Comparison of ENCODE assay signal across 14 cellular contexts in the genomic region with DNA sequence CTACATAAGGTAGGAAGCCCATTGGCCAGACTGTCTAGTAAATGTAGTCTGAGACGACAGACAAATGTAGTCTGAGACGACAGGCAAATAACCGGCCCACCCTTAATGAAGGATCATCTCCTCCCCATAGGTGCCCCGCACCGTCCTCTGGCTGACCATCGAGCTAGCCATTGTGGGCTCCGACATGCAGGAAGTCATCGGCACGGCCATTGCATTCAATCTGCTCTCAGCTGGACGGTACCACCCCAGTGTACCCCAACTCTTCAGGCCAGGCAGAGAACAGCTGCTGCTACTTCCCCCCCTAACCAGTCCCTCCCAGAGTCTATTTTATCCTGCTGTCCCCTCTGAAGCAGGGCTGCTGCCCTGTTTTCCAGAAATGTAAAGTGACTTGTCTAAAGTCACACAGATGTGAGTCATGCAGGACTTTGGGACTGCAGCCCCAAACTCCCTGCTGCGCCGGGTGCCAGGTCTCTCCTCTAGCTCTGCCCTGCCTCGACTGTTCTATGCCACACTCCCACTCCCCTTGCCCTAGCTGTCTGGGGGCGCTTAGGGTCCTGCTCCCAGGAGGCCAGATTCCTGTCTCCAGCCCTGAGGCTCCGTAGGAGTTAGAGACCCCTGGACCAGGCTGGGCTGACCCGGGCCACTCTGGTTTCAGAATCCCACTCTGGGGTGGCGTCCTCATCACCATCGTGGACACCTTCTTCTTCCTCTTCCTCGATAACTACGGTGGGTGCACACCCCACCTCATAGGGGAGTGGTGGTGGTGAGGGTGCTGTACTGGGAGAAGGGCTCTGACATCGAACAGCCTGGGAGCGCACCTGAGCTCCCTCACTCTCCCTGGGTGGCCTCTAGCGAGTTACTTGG. TPM values are rescaled to one million over a fixed set of nuclear protein-coding genes. Genes with fewer than 3 reads are reported as not detected.
A peak's percentile ranks its signal among the peaks of the same experiment; 100 is the strongest.
DNase-seq lines count a peak whose midpoint lies in the region; ATAC-seq and TF ChIP-seq lines count a peak whose summit lies in the region.
"Had no signal": no experiment of that assay in that cellular context is flagged by ENCODE, and none has a peak within 500 bp of the region (broad histone marks: within the 10 kb centered on the region; RNA-seq: fewer than 3 reads in every experiment).

No MANE protein-coding gene starts in this region.

- H3K9me3 Mint-ChIP-seq in neural crest cell: no peaks in the 10 kb centered on the region

- H3K4me3 ChIP-seq in ACC112 (ENCODE audit: low read depth, low read length) (peak overlapping the region; percentile 38), HUES64 (ENCODE audit: low read length) (peak overlapping the region; percentile 61), hepatocyte (no peak overlapping the region), adrenal gland (peak overlapping the region in 1 of 4 donors; percentile 59)
- H3K4me3 ChIP-seq: BLaER1 had no signal

- no peak for TF ChIP-seq POLR2A in adrenal gland (IDR thresholded peaks at IDR 0.05)

- H2AFZ ChIP-seq in ACC112 (ENCODE audit: low read length, unreplicated experiment): no peak overlapping the region
- no peak overlapping the region for H2AFZ ChIP-seq in hepatocyte

- H3K4me2 ChIP-seq in hepatocyte: peak overlapping the region; percentile 71
- H3K4me2 ChIP-seq: BLaER1 had no signal

- H3K4me1 ChIP-seq in ACC112 (ENCODE audit: control insufficient read depth, insufficient read depth, low read length, unreplicated experiment): peaks cover 3% of the 10 kb centered on the region
- no peaks in the 10 kb centered on the region for H3K4me1 ChIP-seq in HUES64 (ENCODE audit: insufficient read depth, low read length)
- H3K4me1 ChIP-seq in hepatocyte (ENCODE audit: insufficient read depth): no peaks in the 10 kb centered on the region
- H3K4me1 ChIP-seq in adrenal gland (replicated peaks in 1 of 2): peaks cover 0 to 7% of the 10 kb centered on the region in 2 donors

- H3K36me3 Mint-ChIP-seq in neural crest cell (ENCODE audit: low read depth): no peaks in the 10 kb centered on the region

- ATAC-seq in GM19351 (IDR thresholded peaks at IDR 0.05; ENCODE audit: unreplicated experiment): no peak

- peak overlapping the region; percentile 73 for H3K4me3 Mint-ChIP-seq in neural crest cell

- H3K9me3 ChIP-seq in HUES64 (ENCODE audit: insufficient read depth, low read depth, low read length): no peaks in the 10 kb centered on the region
- no peaks in the 10 kb centered on the region for H3K9me3 ChIP-seq in hepatocyte (ENCODE audit: low read depth)
- H3K9me3 ChIP-seq in adrenal gland (replicated peaks in 1 of 3): no peaks in the 10 kb centered on the region
- H3K9me3 ChIP-seq: BLaER1 had no signal

- H3K27ac Mint-ChIP-seq in neural crest cell (ENCODE audit: unreplicated experiment): no peak overlapping the region

- no peak overlapping the region; the same call in 1 of the 2 replicates for H3K9ac ChIP-seq in HUES64 (ENCODE audit: low read depth, low read length)
- H3K9ac ChIP-seq: BLaER1 had no signal

- H3K27me3 ChIP-seq in ACC112 (ENCODE audit: insufficient read depth, low read length) (peaks cover 9% of the 10 kb centered on the region; the same call in 1 of the 2 replicates), HUES64 (ENCODE audit: insufficient read depth, low read length) (peaks cover 12% of the 10 kb centered on the region), hepatocyte (no peaks in the 10 kb centered on the region), adrenal gland (no peaks in the 10 kb centered on the region)
- H3K27me3 ChIP-seq: BLaER1 had no signal

- DNase-seq in hepatocyte (ENCODE audit: low spot score): peak; percentile 13
- no peak for DNase-seq in neural crest cell (ENCODE audit: low read depth, low spot score)
- DNase-seq in putamen (ENCODE audit: low spot score): no peak
- DNase-seq in adrenal gland: no peak
- no peak for DNase-seq in GM03348 (ENCODE audit: low spot score)
- DNase-seq: NK-92 treated with Interleukin-12 subunit alpha and Interleukin-12 subunit beta, amount 100 ng/mL, for 24 hours; stimulated activated CD4-positive, alpha-beta T cell treated with anti-CD3 and anti-CD28 coated beads, Interleukin-4, amount 100 ng/mL, for 4 hours; T-helper 2 cell had no signal

- WGBS in HUES64: 75% methylated on average over 20 of the region's 23 CpGs
- 80% methylated on average over 22 of the region's 23 CpGs for WGBS in hepatocyte (ENCODE audit: low lambda C conversion rate, missing lambda C conversion rate)
- WGBS in adrenal gland, 4 donors: 73 to 78% (median 74%) methylated on average over 17 to 23 of the region's 23 CpGs

- peaks cover 6% of the 10 kb centered on the region for H3K4me1 Mint-ChIP-seq in neural crest cell

- H3K27ac ChIP-seq in ACC112 (ENCODE audit: low read depth, low read length): no peak overlapping the region
- no peak overlapping the region for H3K27ac ChIP-seq in HUES64 (ENCODE audit: low read depth, low read length)
- peak overlapping the region; percentile 76 for H3K27ac ChIP-seq in hepatocyte
- H3K27ac ChIP-seq in adrenal gland: peak overlapping the region in 2 of 5 donors; percentile 78 to 81
- H3K27ac ChIP-seq: BLaER1 had no signal

- H3K79me2 ChIP-seq in ACC112 (ENCODE audit: control insufficient read depth, insufficient read depth, low read length, unreplicated experiment) (no peaks in the 10 kb centered on the region), hepatocyte (no peaks in the 10 kb centered on the region)

- H3K36me3 ChIP-seq in ACC112 (ENCODE audit: insufficient read depth, low read length): no peaks in the 10 kb centered on the region
- H3K36me3 ChIP-seq in HUES64 (ENCODE audit: insufficient read depth, low read length): no peaks in the 10 kb centered on the region
- no peaks in the 10 kb centered on the region for H3K36me3 ChIP-seq in hepatocyte (replicated peaks; ENCODE audit: insufficient read depth, low read depth)
- H3K36me3 ChIP-seq in adrenal gland (replicated peaks in 1 of 2): no peaks in the 10 kb centered on the region
- H3K36me3 ChIP-seq: BLaER1 had no signal

- no peaks in the 10 kb centered on the region for H4K20me1 ChIP-seq in hepatocyte (ENCODE audit: insufficient read depth, poor library complexity, severe bottlenecking)
- H4K20me1 ChIP-seq: BLaER1 had no signal

- TF ChIP-seq CTCF in hepatocyte (IDR thresholded peaks at IDR 0.05; ENCODE audit: poor library complexity) (no peak), neural crest cell (conservative IDR thresholded peaks at IDR 0.05) (no peak), adrenal gland (IDR thresholded peaks at IDR 0.05) (no peak)

- intact Hi-C loops in adrenal gland (cut with DNase I): no loop called here

- peaks cover 18% of the 10 kb centered on the region for H3K27me3 Mint-ChIP-seq in neural crest cell (ENCODE audit: low read depth)

- no peaks in the 10 kb centered on the region for H3K9me2 ChIP-seq in hepatocyte (replicated peaks; ENCODE audit: insufficient read depth)

RNA-seq across cellular contexts. Expression of gene SLC11A1, which starts 4.7 kb away (rescaled TPM):
- not detected for polyA plus RNA-seq in HUES64 (2013, experiment 1 of 2)
- polyA plus RNA-seq in HUES64 (2013, experiment 2 of 2): not detected
- total RNA-seq in hepatocyte: 0.60 and 0.72 TPM in 2 replicates
- polyA plus RNA-seq in hepatocyte: 0.74 and 1.2 TPM in 2 replicates
- total RNA-seq in neural crest cell: 0.09 TPM in 1 of 2 replicates, not detected in the other
- total RNA-seq in adrenal gland: 10 to 100 TPM in 7 of 8 donors, 1 to 10 TPM in 1; 6.2 to 83.6 (median 40.0) TPM
- polyA plus RNA-seq in adrenal gland: 10 to 100 TPM in 2 of 3 donors, 1 to 10 TPM in 1; 6.3 to 89.9 (median 31.8) TPM

RNA-seq across cellular contexts. Expression of gene CTDSP1, which starts 12.9 kb away (rescaled TPM):
- 19.3 TPM for polyA plus RNA-seq in HUES64 (2013, experiment 1 of 2)
- 21.4 TPM for polyA plus RNA-seq in HUES64 (2013, experiment 2 of 2)
- total RNA-seq in hepatocyte (124 and 142 TPM in 2 replicates), neural crest cell (46.4 TPM in 2 replicates), adrenal gland (100 to 1,000 TPM in 6 of 8 donors, 10 to 100 TPM in 2; 62.7 to 161 (median 124) TPM)
- polyA plus RNA-seq in hepatocyte (48.4 and 53.1 TPM in 2 replicates), adrenal gland (100 to 1,000 TPM in 1 of 3 donors, 10 to 100 TPM in 2; 34.0 to 119 (median 98.9) TPM)

RNA-seq across cellular contexts. Expression of gene CATIP, which starts 30.1 kb away (rescaled TPM):
- not detected for polyA plus RNA-seq in HUES64 (2013, experiment 1 of 2)
- not detected for polyA plus RNA-seq in HUES64 (2013, experiment 2 of 2)
- total RNA-seq in hepatocyte (0.33 TPM in 1 of 2 replicates, not detected in the other), neural crest cell (0.30 TPM in 1 of 2 replicates, not detected in the other), adrenal gland (1 to 10 TPM in 1 of 8 donors, under 1 TPM in 3, not detected in 4; 0.46 to 3.2 (median 0.57) TPM)
- polyA plus RNA-seq in hepatocyte (0.39 and 0.70 TPM in 2 replicates), adrenal gland (1 to 10 TPM in 1 of 3 donors, under 1 TPM in 2; 0.11 to 2.4 (median 0.27) TPM)
- total RNA-seq: activated CD8-positive, alpha-beta memory T cell treated with anti-CD3 and anti-CD28 coated beads for 36 hours; posterior vena cava had no signal

RNA-seq across cellular contexts. Expression of gene VIL1, which starts 32.2 kb away (rescaled TPM):
- 8.5 TPM for polyA plus RNA-seq in HUES64 (2013, experiment 1 of 2)
- 6.3 TPM for polyA plus RNA-seq in HUES64 (2013, experiment 2 of 2)
- total RNA-seq in hepatocyte: 218 and 261 TPM in 2 replicates
- 151 and 160 TPM in 2 replicates for polyA plus RNA-seq in hepatocyte
- not detected in 2 replicates for total RNA-seq in neural crest cell
- total RNA-seq in adrenal gland: under 1 TPM in 2 of 8 donors, not detected in 6; 0.47 to 0.53 TPM
- under 1 TPM; 0.09 to 0.40 (median 0.10) TPM for polyA plus RNA-seq in adrenal gland
- total RNA-seq: activated CD8-positive, alpha-beta memory T cell treated with anti-CD3 and anti-CD28 coated beads for 36 hours; posterior vena cava had no signal
